30 cellular contexts compared by ENCODE assay signal in genomic region chr4:77681792-77682191, GRCh38.
"Had no signal": no experiment of that assay in that cellular context is flagged by ENCODE, and none has a peak within 500 bp of the region (broad histone marks: within the 10 kb centered on the region; RNA-seq: fewer than 3 reads in every experiment).

No MANE protein-coding gene starts in this region.

- FAIRE-seq: bronchial epithelial cell, TTC549 had no signal

- H3K9me3 ChIP-seq: ascending aorta had no signal

- DNase-seq: activated B cell treated with CpG ODN at 0.5 μM for 24 hours; activated CD4-positive, alpha-beta memory T cell treated with anti-CD3 and anti-CD28 coated beads for 36 hours; activated CD4-positive, alpha-beta T cell treated with anti-CD3 and anti-CD28 coated beads for 4 hours; activated CD4-positive, alpha-beta T cell treated with anti-CD3 and anti-CD28 coated beads, Interleukin-2, amount 10 ng/mL, durations not matched to agents 24 days and 14 days; activated CD4-positive, alpha-beta T cell treated with anti-CD3 and anti-CD28 coated beads, Interleukin-2, amount 50 U/mL, for 1 hour; activated CD4-positive, alpha-beta T cell treated with anti-CD3 and anti-CD28 coated beads, Interleukin-2, amount 50 U/mL, for 4 hours; activated CD4-positive, CD25-positive, alpha-beta regulatory T cell treated with anti-CD3 and anti-CD28 coated beads, Interleukin-2, amount 50 U/mL, for 72 hours; activated CD8-positive, alpha-beta memory T cell treated with anti-CD3 and anti-CD28 coated beads, Interleukin-2, amount 50 U/mL, for 4 hours; activated CD8-positive, alpha-beta T cell treated with anti-CD3 and anti-CD28 coated beads for 36 hours; activated effector memory CD4-positive, alpha-beta T cell treated with Interleukin-2 at 50 U/mL for 16 hours; activated gamma-delta T cell; activated naive CD4-positive, alpha-beta T cell treated with anti-CD3 and anti-CD28 coated beads, Interleukin-2, amount 10 ng/mL, durations not matched to agents 7 days and 5 days; activated naive CD4-positive, alpha-beta T cell treated with Interleukin-2 at 50 U/mL for 16 hours; activated naive CD8-positive, alpha-beta T cell treated with anti-CD3 and anti-CD28 coated beads, Interleukin-2, amount 10 ng/mL, durations not matched to agents 7 days and 5 days; activated naive CD8-positive, alpha-beta T cell treated with anti-CD3 and anti-CD28 coated beads, Interleukin-2, amount 50 U/mL, for 24 hours; activated T-cell treated with anti-CD3 and anti-CD28 coated beads for 4 hours; activated T-cell treated with anti-CD3 and anti-CD28 coated beads, Interleukin-2, amount 50 U/mL, for 1 hour; activated T-cell treated with anti-CD3 and anti-CD28 coated beads, Interleukin-2, amount 50 U/mL, for 48 hours; amygdala; anterior cingulate cortex; caudate nucleus; cerebellar nuclear complex; T-helper 1 cell; T-helper 2 cell; T-helper 9 cell had no signal

- H3K36me3 ChIP-seq: ascending aorta, cardiac muscle cell had no signal

- H3K27ac ChIP-seq: ascending aorta, cardiac muscle cell, VCaP had no signal

- ATAC-seq: activated CD8-positive, alpha-beta T cell treated with anti-CD3 and anti-CD28 coated beads for 36 hours; activated naive CD8-positive, alpha-beta T cell treated with anti-CD3 and anti-CD28 coated beads, Interleukin-2, amount 50 U/mL, for 24 hours had no signal

- H3K27me3 ChIP-seq: ascending aorta, cardiac muscle cell had no signal

- H3K4me1 ChIP-seq: ascending aorta had no signal

- H3K4me3 ChIP-seq: ascending aorta, cardiac muscle cell had no signal
